In genomic region chr7:152520861-152521302, GRCh38 we compare ENCODE assay signal across 21 cellular contexts.
DNase-seq lines count a peak whose midpoint lies in the region; ATAC-seq, FAIRE-seq and TF ChIP-seq lines count a peak whose summit lies in the region.
"Had no signal": no experiment of that assay in that cellular context is flagged by ENCODE, and none has a peak within 500 bp of the region (broad histone marks: within the 10 kb centered on the region; RNA-seq: fewer than 3 reads in every experiment).

No MANE protein-coding gene starts in this region.

- H3K23ac ChIP-seq in H1 (ENCODE audit: insufficient read length): no peak overlapping the region

- H3K36me3 Mint-ChIP-seq in nephron progenitor cell (ENCODE audit: low read depth): no peaks in the 10 kb centered on the region
- no peaks in the 10 kb centered on the region for H3K36me3 Mint-ChIP-seq in stimulated activated effector memory CD8-positive, alpha-beta T cell treated with anti-CD3 and anti-CD28 coated beads, Interleukin-12 subunit alpha, Interleukin-12 subunit beta, amount 100 ng/mL, for 72 hours
- H3K36me3 Mint-ChIP-seq in activated naive CD8-positive, alpha-beta T cell treated with anti-CD3 and anti-CD28 coated beads for 36 hours: no peaks in the 10 kb centered on the region
- H3K36me3 Mint-ChIP-seq: CD4-positive, alpha-beta memory T cell had no signal

- peak overlapping the region; percentile 85 for H3K27ac Mint-ChIP-seq in nephron progenitor cell
- no peak overlapping the region for H3K27ac Mint-ChIP-seq in stimulated activated effector memory CD8-positive, alpha-beta T cell treated with anti-CD3 and anti-CD28 coated beads, Interleukin-12 subunit alpha, Interleukin-12 subunit beta, amount 100 ng/mL, for 72 hours
- H3K27ac Mint-ChIP-seq in activated naive CD8-positive, alpha-beta T cell treated with anti-CD3 and anti-CD28 coated beads for 36 hours: no peak overlapping the region
- H3K27ac Mint-ChIP-seq: CD4-positive, alpha-beta memory T cell had no signal

- no peak overlapping the region for H3K27ac ChIP-seq in H1 (ENCODE audit: low read depth, low read length)
- H3K27ac ChIP-seq: HL-60, PC-9 had no signal

- H4K8ac ChIP-seq in H1 (ENCODE audit: extremely low read depth, insufficient read depth, low read length): no peak overlapping the region

- TF ChIP-seq CTCF in H1 (IDR thresholded peaks at IDR 0.05; ENCODE audit: control extremely low read depth in 1 of 3, insufficient read depth in 1 of 3, low read depth in 1 of 3, low read length in 3 of 3) (no peak), nephron progenitor cell (IDR thresholded peaks at IDR 0.05) (no peak)

- no peaks in the 10 kb centered on the region for H4K20me1 ChIP-seq in H1 (replicated peaks in 1 of 2; ENCODE audit: control insufficient read depth in 1 of 2, insufficient read depth in 2 of 2, low read length in 2 of 2)

- H2BK5ac ChIP-seq in H1 (ENCODE audit: low read depth, low read length): no peak overlapping the region

- peaks cover 5 to 6% of the 10 kb centered on the region in 2 experiments; a peak in 2 of 4 replicates for H3K9me3 ChIP-seq in H1 (ENCODE audit: insufficient read depth in 2 of 2, low read depth in 1 of 2, low read length in 1 of 2)
- H3K9me3 ChIP-seq: BE2C, HAP-1, MG63, SK-N-SH had no signal

- H3K9me3 Mint-ChIP-seq in nephron progenitor cell: peaks cover 8% of the 10 kb centered on the region
- no peaks in the 10 kb centered on the region for H3K9me3 Mint-ChIP-seq in stimulated activated effector memory CD8-positive, alpha-beta T cell treated with anti-CD3 and anti-CD28 coated beads, Interleukin-12 subunit alpha, Interleukin-12 subunit beta, amount 100 ng/mL, for 72 hours
- peaks cover 3% of the 10 kb centered on the region for H3K9me3 Mint-ChIP-seq in activated naive CD8-positive, alpha-beta T cell treated with anti-CD3 and anti-CD28 coated beads for 36 hours

- CTCF ChIA-PET in H1 (lab: Charles Lee; ENCODE audit: partially characterized antibody): interaction anchor here (0.8 to 1.2 kb wide), 3 partner anchors 24 to 130 kb away, joined by 3 to 4 read pairs (median 3); no protein-coding TSS in a partner anchor

- FAIRE-seq in H1 (lab: Jason Lieb, UNC): no peak

- no peaks in the 10 kb centered on the region; a peak in 1 of 7 replicates for H3K27me3 ChIP-seq in H1 (replicated peaks in 1 of 4; ENCODE audit: control insufficient read depth in 3 of 4, extremely low read depth in 1 of 4, insufficient read depth in 3 of 4, low read length in 3 of 4)
- H3K27me3 ChIP-seq: BE2C, MG63 had no signal

- TF ChIP-seq POLR2A in H1 (IDR thresholded peaks at IDR 0.05; ENCODE audit: control extremely low read depth in 1 of 2, low read depth in 2 of 2, low read length in 2 of 2): no peak

- H2BK15ac ChIP-seq in H1 (ENCODE audit: low read length): no peak overlapping the region

- TF ChIP-seq EP300 in H1 (IDR thresholded peaks at IDR 0.05; ENCODE audit: borderline replicate concordance in 1 of 2, low read depth in 2 of 2, low read length in 2 of 2): no peak

- no peak overlapping the region for H3K4ac ChIP-seq in H1 (replicated peaks; ENCODE audit: insufficient read length, low read depth, low read length)

- H3K23me2 ChIP-seq in H1 (ENCODE audit: low read depth, low read length): no peaks in the 10 kb centered on the region

- no peak overlapping the region for H3K4me3 ChIP-seq in H1 (ENCODE audit: extremely low read depth in 1 of 4, insufficient read depth in 2 of 4, low read depth in 3 of 4, low read length in 4 of 4)
- H3K4me3 ChIP-seq: HAP-1, MG63, PC-9 had no signal

- H3K4me1 Mint-ChIP-seq in nephron progenitor cell: peaks cover 32% of the 10 kb centered on the region
- no peaks in the 10 kb centered on the region for H3K4me1 Mint-ChIP-seq in stimulated activated effector memory CD8-positive, alpha-beta T cell treated with anti-CD3 and anti-CD28 coated beads, Interleukin-12 subunit alpha, Interleukin-12 subunit beta, amount 100 ng/mL, for 72 hours
- no peaks in the 10 kb centered on the region for H3K4me1 Mint-ChIP-seq in activated naive CD8-positive, alpha-beta T cell treated with anti-CD3 and anti-CD28 coated beads for 36 hours

- no peak for ATAC-seq in stimulated activated effector memory CD8-positive, alpha-beta T cell treated with anti-CD3 and anti-CD28 coated beads, Interleukin-12 subunit alpha, Interleukin-12 subunit beta, amount 100 ng/mL, for 72 hours
- ATAC-seq in GM19351 (IDR thresholded peaks at IDR 0.05; ENCODE audit: unreplicated experiment): no peak

- no peak overlapping the region for H2AK5ac ChIP-seq in H1 (ENCODE audit: low read depth, low read length)

- POLR2A ChIA-PET in H1 (lab: Charles Lee; ENCODE audit: partially characterized antibody): no interaction called here

- H3K56ac ChIP-seq in H1 (replicated peaks; ENCODE audit: insufficient read length, low read depth, low read length): no peak overlapping the region

- H3K14ac ChIP-seq in H1 (ENCODE audit: insufficient read length): no peak overlapping the region

- TF ChIP-seq RAD21 in H1 (IDR thresholded peaks at IDR 0.05 in 1 of 2, conservative IDR thresholded peaks at IDR 0.05 in 1 of 2; ENCODE audit: low read depth in 2 of 2, low read length in 2 of 2): no peak

- peaks cover 7% of the 10 kb centered on the region for H3K27me3 Mint-ChIP-seq in nephron progenitor cell (ENCODE audit: low read depth, poor library complexity)
- no peaks in the 10 kb centered on the region for H3K27me3 Mint-ChIP-seq in activated naive CD8-positive, alpha-beta T cell treated with anti-CD3 and anti-CD28 coated beads for 36 hours

- no peaks in the 10 kb centered on the region for H3K79me2 ChIP-seq in H1 (ENCODE audit: control insufficient read depth in 1 of 2, insufficient read depth in 2 of 2, low read length in 2 of 2)

- peaks cover 0 to 11% (median 7%) of the 10 kb centered on the region in 4 experiments; a peak in 5 of 7 replicates for H3K4me1 ChIP-seq in H1 (replicated peaks in 1 of 4; ENCODE audit: control insufficient read depth in 3 of 4, insufficient read depth in 4 of 4, low read length in 3 of 4)
- H3K4me1 ChIP-seq: BE2C, HAP-1 had no signal

- H3K4me3 Mint-ChIP-seq in nephron progenitor cell: no peak overlapping the region
- no peak overlapping the region for H3K4me3 Mint-ChIP-seq in stimulated activated effector memory CD8-positive, alpha-beta T cell treated with anti-CD3 and anti-CD28 coated beads, Interleukin-12 subunit alpha, Interleukin-12 subunit beta, amount 100 ng/mL, for 72 hours
- H3K4me3 Mint-ChIP-seq in activated naive CD8-positive, alpha-beta T cell treated with anti-CD3 and anti-CD28 coated beads for 36 hours: no peak overlapping the region
- H3K4me3 Mint-ChIP-seq: CD4-positive, alpha-beta memory T cell had no signal

- no peaks in the 10 kb centered on the region for H3K79me1 ChIP-seq in H1 (ENCODE audit: low read depth, low read length)

- H3K9ac ChIP-seq in H1 (replicated peaks in 1 of 4; ENCODE audit: extremely low read depth in 1 of 4, low read depth in 3 of 4, low read length in 3 of 4): no peak overlapping the region
- H3K9ac ChIP-seq: SK-N-SH had no signal

- DNase-seq in COLO829 (ENCODE audit: low spot score): peak; percentile 70
- DNase-seq in M059J (ENCODE audit: low read depth): peak; percentile 44
- DNase-seq in H1 (ENCODE audit: low read depth in 1 of 2, low spot score in 2 of 2): no peak
- no peak for DNase-seq in nephron progenitor cell
- DNase-seq in ecto neural progenitor cell (ENCODE audit: low spot score): no peak
- DNase-seq in stimulated activated effector memory CD8-positive, alpha-beta T cell treated with anti-CD3 and anti-CD28 coated beads, Interleukin-12 subunit alpha, Interleukin-12 subunit beta, amount 100 ng/mL, for 72 hours (ENCODE audit: low spot score in 2 of 2): no peak
- DNase-seq in activated naive CD8-positive, alpha-beta T cell treated with anti-CD3 and anti-CD28 coated beads for 36 hours: no peak
- DNase-seq: ACHN; BE2C; CD4-positive, alpha-beta memory T cell; KG1; MG63; NCI-H1105; NCI-H187; NCI-H446 treated with DMSO at 0.1 percent for 48 hours; NCI-H748 treated with DMSO at 0.1 percent for 48 hours; SK-N-SH had no signal

- no peak overlapping the region for H2BK120ac ChIP-seq in H1 (replicated peaks; ENCODE audit: low read depth, low read length)

- no peak overlapping the region for H2BK20ac ChIP-seq in H1 (ENCODE audit: low read length)

- no peaks in the 10 kb centered on the region for H3K36me3 ChIP-seq in H1 (ENCODE audit: control insufficient read depth in 2 of 4, insufficient read depth in 4 of 4, low read length in 3 of 4)
- H3K36me3 ChIP-seq: BE2C, HAP-1, MG63 had no signal

- H2BK12ac ChIP-seq in H1 (ENCODE audit: low read depth, low read length): no peak overlapping the region

- no peak overlapping the region for H4K5ac ChIP-seq in H1 (ENCODE audit: insufficient read length, low read depth, low read length)

- WGBS in H1 (ENCODE audit: extremely low coverage in 1 of 2, insufficient coverage in 1 of 2, insufficient read length in 1 of 2, insufficient replicate concordance in 2 of 2, low coverage in 1 of 2, low lambda C conversion rate in 2 of 2, missing lambda C conversion rate in 1 of 2), 2 experiments: 99% methylated on average over 5 of the region's 5 CpGs; no CpG with 5 or more reads in 1 of the 2 experiments

- H4K91ac ChIP-seq in H1 (replicated peaks; ENCODE audit: insufficient read length, low read length): no peak overlapping the region

- H2AFZ ChIP-seq in H1 (ENCODE audit: low read length): 0 out of 2 replicates have a peak overlapping the region, but pooled peaks have one; percentile 15
- H2AFZ ChIP-seq: PC-9 had no signal

- H3K4me2 ChIP-seq in H1 (ENCODE audit: insufficient read depth in 1 of 2, low read depth in 2 of 2, low read length in 2 of 2): no peak overlapping the region
- H3K4me2 ChIP-seq: PC-9, SK-N-SH had no signal

- no peak overlapping the region for H3K18ac ChIP-seq in H1 (ENCODE audit: extremely low read depth, low read length)

TF ChIP-seq in H1, 55 proteins besides CTCF, POLR2A, EP300 and RAD21:
- no peak for TF ChIP-seq ATF2 (IDR thresholded peaks at IDR 0.05; ENCODE audit: low read length)
- no peak for TF ChIP-seq SUZ12 (IDR thresholded peaks at IDR 0.05; ENCODE audit: low read length)
- no peak for TF ChIP-seq JUN (IDR thresholded peaks at IDR 0.05; ENCODE audit: low read depth, low read length)
- TF ChIP-seq RBBP5 (IDR thresholded peaks at IDR 0.05; ENCODE audit: borderline replicate concordance, low read depth, low read length): no peak
- no peak for TF ChIP-seq HDAC6 (IDR thresholded peaks at IDR 0.05; ENCODE audit: low read depth, low read length)
- no peak for TF ChIP-seq TCF12 (IDR thresholded peaks at IDR 0.05; ENCODE audit: low read depth, low read length)

Comparison
In these comparisons a context has a peak if more than half of its experiments do, and no peak if none do; other contexts are left out.
1. DNase-seq: peak in COLO829 (single experiment) and M059J (single experiment); none in H1 (0 of 2), nephron progenitor cell (single experiment), ecto neural progenitor cell (single experiment), stimulated activated effector memory CD8-positive, alpha-beta T cell treated with anti-CD3 and anti-CD28 coated beads, Interleukin-12 subunit alpha, Interleukin-12 subunit beta, amount 100 ng/mL, for 72 hours (0 of 2) and activated naive CD8-positive, alpha-beta T cell treated with anti-CD3 and anti-CD28 coated beads for 36 hours (single experiment).